11 cellular contexts compared by ENCODE assay signal in genomic region chrX:118872102-118872566, GRCh38. TPM values are rescaled to one million over a fixed set of nuclear protein-coding genes. Genes with fewer than 3 reads are reported as not detected.
DNase-seq lines count a peak whose midpoint lies in the region; ATAC-seq, FAIRE-seq and TF ChIP-seq lines count a peak whose summit lies in the region.
"Had no signal": no experiment of that assay in that cellular context is flagged by ENCODE, and none has a peak within 500 bp of the region (broad histone marks: within the 10 kb centered on the region; RNA-seq: fewer than 3 reads in every experiment).

No MANE protein-coding gene starts in this region.

- no peak overlapping the region for H3K4me3 ChIP-seq in mucosa of descending colon
- H3K4me3 ChIP-seq: Peyer's patch had no signal

- ATAC-seq in activated naive CD8-positive, alpha-beta T cell treated with anti-CD3 and anti-CD28 coated beads, Interleukin-2, amount 50 U/mL, for 24 hours, result peak; percentile 52
- ATAC-seq in esophagus mucosa (peak; percentile 62), mucosa of descending colon (peak; percentile 93), HG02678 (IDR thresholded peaks at IDR 0.05; ENCODE audit: unreplicated experiment) (no peak)

- no peaks in the 10 kb centered on the region for H3K36me3 ChIP-seq in mucosa of descending colon (ENCODE audit: low read depth)
- H3K36me3 ChIP-seq: Peyer's patch had no signal

- H3K9me3 Mint-ChIP-seq in activated naive CD8-positive, alpha-beta T cell treated with anti-CD3 and anti-CD28 coated beads, Interleukin-2, amount 50 U/mL, for 24 hours, result no peaks in the 10 kb centered on the region
- H3K9me3 Mint-ChIP-seq in activated naive CD8-positive, alpha-beta T cell treated with anti-CD3 and anti-CD28 coated beads for 36 hours, result no peaks in the 10 kb centered on the region
- H3K9me3 Mint-ChIP-seq: activated B cell treated with CpG ODN at 0.5 μM for 24 hours had no signal

- intact Hi-C loops in mucosa of descending colon (cut with DNase I, micrococcal nuclease), result no loop called here

- no peak for TF ChIP-seq CTCF in mucosa of descending colon (IDR thresholded peaks at IDR 0.05)

- no peak for FAIRE-seq in urothelium cell line (lab: Jason Lieb, UNC)

- no peaks in the 10 kb centered on the region for H3K36me3 Mint-ChIP-seq in activated naive CD8-positive, alpha-beta T cell treated with anti-CD3 and anti-CD28 coated beads, Interleukin-2, amount 50 U/mL, for 24 hours (ENCODE audit: low read depth)
- H3K36me3 Mint-ChIP-seq in activated naive CD8-positive, alpha-beta T cell treated with anti-CD3 and anti-CD28 coated beads for 36 hours, result no peaks in the 10 kb centered on the region

- no peaks in the 10 kb centered on the region for H3K4me1 Mint-ChIP-seq in activated naive CD8-positive, alpha-beta T cell treated with anti-CD3 and anti-CD28 coated beads, Interleukin-2, amount 50 U/mL, for 24 hours
- H3K4me1 Mint-ChIP-seq in activated naive CD8-positive, alpha-beta T cell treated with anti-CD3 and anti-CD28 coated beads for 36 hours, result no peaks in the 10 kb centered on the region
- H3K4me1 Mint-ChIP-seq: activated B cell treated with CpG ODN at 0.5 μM for 24 hours had no signal

- H3K27ac Mint-ChIP-seq in activated naive CD8-positive, alpha-beta T cell treated with anti-CD3 and anti-CD28 coated beads, Interleukin-2, amount 50 U/mL, for 24 hours, result no peak overlapping the region
- no peak overlapping the region for H3K27ac Mint-ChIP-seq in activated naive CD8-positive, alpha-beta T cell treated with anti-CD3 and anti-CD28 coated beads for 36 hours
- H3K27ac Mint-ChIP-seq: activated B cell treated with CpG ODN at 0.5 μM for 24 hours had no signal

- no peak overlapping the region for H3K4me3 Mint-ChIP-seq in activated naive CD8-positive, alpha-beta T cell treated with anti-CD3 and anti-CD28 coated beads, Interleukin-2, amount 50 U/mL, for 24 hours
- no peak overlapping the region for H3K4me3 Mint-ChIP-seq in activated naive CD8-positive, alpha-beta T cell treated with anti-CD3 and anti-CD28 coated beads for 36 hours
- H3K4me3 Mint-ChIP-seq: activated B cell treated with CpG ODN at 0.5 μM for 24 hours had no signal

- H3K9me3 ChIP-seq in mucosa of descending colon, result no peaks in the 10 kb centered on the region
- H3K9me3 ChIP-seq: Peyer's patch had no signal

- no peaks in the 10 kb centered on the region for H3K4me1 ChIP-seq in mucosa of descending colon (ENCODE audit: low read depth)
- H3K4me1 ChIP-seq: Peyer's patch had no signal

- no peaks in the 10 kb centered on the region for H3K27me3 Mint-ChIP-seq in activated naive CD8-positive, alpha-beta T cell treated with anti-CD3 and anti-CD28 coated beads, Interleukin-2, amount 50 U/mL, for 24 hours
- no peaks in the 10 kb centered on the region for H3K27me3 Mint-ChIP-seq in activated naive CD8-positive, alpha-beta T cell treated with anti-CD3 and anti-CD28 coated beads for 36 hours
- H3K27me3 Mint-ChIP-seq: activated B cell treated with CpG ODN at 0.5 μM for 24 hours had no signal

- no peak for DNase-seq in activated naive CD8-positive, alpha-beta T cell treated with anti-CD3 and anti-CD28 coated beads, Interleukin-2, amount 50 U/mL, for 24 hours
- DNase-seq in activated naive CD8-positive, alpha-beta T cell treated with anti-CD3 and anti-CD28 coated beads for 36 hours, result no peak
- peak in 1 of 3 donors; percentile 18 for DNase-seq in mucosa of descending colon
- DNase-seq in urothelium cell line (ENCODE audit: low spot score), result peak; percentile 1
- DNase-seq in SW480 (ENCODE audit: low spot score), result no peak
- DNase-seq in SW 1271 (lab: John Stamatoyannopoulos, UW), result no peak
- DNase-seq: activated B cell treated with CpG ODN at 0.5 μM for 24 hours; Peyer's patch; stimulated activated CD8-positive, alpha-beta memory T cell treated with anti-CD3 and anti-CD28 coated beads, Interleukin-4, amount 100 ng/mL, for 48 hours had no signal

RNA-seq across cellular contexts. Expression of gene ZCCHC12, which starts 48.5 kb away (rescaled TPM):
- under 1 TPM in 1 of 2 experiments, not detected in 1; 0.16 TPM for total RNA-seq in activated naive CD8-positive, alpha-beta T cell treated with anti-CD3 and anti-CD28 coated beads for 36 hours
- not detected for total RNA-seq in esophagus mucosa
- total RNA-seq in mucosa of descending colon, result 1 to 10 TPM in 1 of 3 donors, under 1 TPM in 1, not detected in 1; 0.22 to 1.9 TPM
- total RNA-seq: activated B cell treated with CpG ODN at 0.5 μM for 24 hours, Peyer's patch had no signal
